Comparison of ENCODE assay signal across 12 cellular contexts in genomic region chrX:115949900-115950822, GRCh38.
A peak's percentile ranks its signal among the peaks of the same experiment; 100 is the strongest.
DNase-seq lines count a peak whose midpoint lies in the region; ATAC-seq and TF ChIP-seq lines count a peak whose summit lies in the region.
"Had no signal": no experiment of that assay in that cellular context is flagged by ENCODE, and none has a peak within 500 bp of the region (broad histone marks: within the 10 kb centered on the region; RNA-seq: fewer than 3 reads in every experiment).

No MANE protein-coding gene starts in this region.

- no peak for TF ChIP-seq CTCF in suprapubic skin (IDR thresholded peaks at IDR 0.05)

- peak overlapping the region; percentile 59 for H3K27ac ChIP-seq in substantia nigra (ENCODE audit: low read depth, low read length, poor library complexity, severe bottlenecking)
- no peak overlapping the region for H3K27ac ChIP-seq in suprapubic skin
- H3K27ac ChIP-seq: A549, Peyer's patch had no signal

- H3K36me3 ChIP-seq in suprapubic skin = no peaks in the 10 kb centered on the region
- H3K36me3 ChIP-seq: Peyer's patch had no signal

- no peak overlapping the region for H3K27ac Mint-ChIP-seq in T-helper 17 cell

- H3K4me3 Mint-ChIP-seq in T-helper 17 cell = no peak overlapping the region

- no peaks in the 10 kb centered on the region for H3K27me3 ChIP-seq in suprapubic skin
- H3K27me3 ChIP-seq: Peyer's patch had no signal

- H3K9me3 ChIP-seq in suprapubic skin = no peaks in the 10 kb centered on the region
- H3K9me3 ChIP-seq in T-helper 17 cell (ENCODE audit: control insufficient read depth, low read length, poor library complexity, severe bottlenecking) = no peaks in the 10 kb centered on the region
- H3K9me3 ChIP-seq: A549, Peyer's patch had no signal

- H3K36me3 Mint-ChIP-seq in T-helper 17 cell (ENCODE audit: low read depth) = no peaks in the 10 kb centered on the region

- H3K4me1 Mint-ChIP-seq in T-helper 17 cell = no peaks in the 10 kb centered on the region

- no peak overlapping the region for H3K4me3 ChIP-seq in suprapubic skin
- H3K4me3 ChIP-seq: A549, Peyer's patch had no signal

- DNase-seq in NCI-H2081 (lab: John Stamatoyannopoulos, UW) = peak; percentile 38 to 50
- DNase-seq in NCI-H2081 treated with DMSO at 0.1 percent for 48 hours (lab: John Stamatoyannopoulos, UW) = no peak
- DNase-seq in NCI-H446 treated with DMSO at 0.1 percent for 48 hours (lab: John Stamatoyannopoulos, UW) = peak; percentile 22
- DNase-seq in ecto neural progenitor cell (ENCODE audit: low spot score) = peak; percentile 63
- DNase-seq in substantia nigra (lab: John Stamatoyannopoulos, UW) = peak in 48 of 49 donors; percentile 1 to 86 (median 50)
- DNase-seq in suprapubic skin (ENCODE audit: low spot score in 2 of 2) = no peak
- DNase-seq in T-helper 17 cell = no peak
- DNase-seq: activated CD8-positive, alpha-beta memory T cell treated with anti-CD3 and anti-CD28 coated beads, Interleukin-2, amount 50 U/mL, for 48 hours; effector CD4-positive, alpha-beta T cell had no signal

- no peak for TF ChIP-seq EP300 in suprapubic skin (IDR thresholded peaks at IDR 0.05)

- TF ChIP-seq POLR2A in suprapubic skin (IDR thresholded peaks at IDR 0.05) = no peak

- H3K4me1 ChIP-seq in suprapubic skin = no peaks in the 10 kb centered on the region
- H3K4me1 ChIP-seq: A549, Peyer's patch had no signal

- 49% methylated on average over 8 of the region's 17 CpGs for WGBS in suprapubic skin

- no peak for ATAC-seq in HG03175 (IDR thresholded peaks at IDR 0.05; ENCODE audit: unreplicated experiment)
- no peak for ATAC-seq in T-helper 17 cell
- ATAC-seq: A549 had no signal

- no peaks in the 10 kb centered on the region for H3K27me3 Mint-ChIP-seq in T-helper 17 cell

Comparison
In these comparisons a context has a peak if more than half of its experiments do, and no peak if none do; other contexts are left out.
1. DNase-seq: peak in NCI-H2081 (2 of 2), NCI-H446 treated with DMSO at 0.1 percent for 48 hours (single experiment), ecto neural progenitor cell (single experiment) and substantia nigra (48 of 49); none in NCI-H2081 treated with DMSO at 0.1 percent for 48 hours (single experiment), suprapubic skin (0 of 2) and T-helper 17 cell (0 of 3).